Comparison of ENCODE assay signal across 31 cellular contexts in the genomic region with DNA sequence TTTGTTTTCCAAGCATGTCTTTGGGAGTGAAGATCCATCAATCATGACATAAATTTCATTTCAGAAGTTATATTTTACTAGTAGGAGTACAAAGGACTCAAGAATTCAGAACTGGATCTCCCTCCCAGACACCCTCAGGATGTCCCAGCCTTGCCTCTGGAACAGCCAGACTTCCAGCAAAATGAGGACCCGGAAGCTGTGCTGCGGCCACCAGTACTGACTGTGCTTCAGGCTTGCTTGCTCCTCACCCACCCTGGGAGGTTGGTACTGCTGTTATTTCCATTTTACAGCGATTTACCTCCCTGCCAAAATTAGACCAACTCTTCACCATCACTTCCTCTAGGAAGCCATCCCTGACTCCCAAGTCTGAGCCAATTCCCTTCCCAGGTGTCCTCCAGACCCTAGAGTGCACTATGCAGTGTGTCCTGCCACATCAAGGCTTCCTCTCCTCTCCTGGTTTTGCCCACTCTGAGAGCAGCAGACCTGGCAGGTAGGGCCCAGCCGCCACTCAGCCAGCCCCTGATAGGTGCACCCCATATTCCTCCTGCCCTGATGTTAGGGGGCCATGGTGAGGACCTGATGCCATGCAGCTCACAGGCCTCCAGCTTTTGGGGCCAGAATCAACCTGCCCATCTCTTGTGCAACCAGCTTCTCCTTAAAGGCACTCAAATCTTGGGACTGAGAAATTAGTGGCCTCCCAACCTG. TPM values are rescaled to one million over a fixed set of nuclear protein-coding genes. Genes with fewer than 3 reads are reported as not detected.
DNase-seq lines count a peak whose midpoint lies in the region; ATAC-seq, FAIRE-seq and TF ChIP-seq lines count a peak whose summit lies in the region.
"Had no signal": no experiment of that assay in that cellular context is flagged by ENCODE, and none has a peak within 500 bp of the region (broad histone marks: within the 10 kb centered on the region; RNA-seq: fewer than 3 reads in every experiment).

No MANE protein-coding gene starts in this region.

- TF ChIP-seq EP300 in suprapubic skin (IDR thresholded peaks at IDR 0.05), result no peak

- TF ChIP-seq CTCF in astrocyte (IDR thresholded peaks at IDR 0.05; ENCODE audit: insufficient read depth, low read depth, low read length), result no peak
- no peak for TF ChIP-seq CTCF in lower lobe of right lung (IDR thresholded peaks at IDR 0.05)
- no peak for TF ChIP-seq CTCF in suprapubic skin (IDR thresholded peaks at IDR 0.05)

- H4K20me1 ChIP-seq in astrocyte (ENCODE audit: insufficient read depth, low read length), result no peaks in the 10 kb centered on the region

- WGBS in suprapubic skin, result 95% methylated on average over 4 of the region's 4 CpGs

- no peaks in the 10 kb centered on the region for H3K9me3 Mint-ChIP-seq in astrocyte (ENCODE audit: unreplicated experiment)
- H3K9me3 Mint-ChIP-seq: activated naive CD8-positive, alpha-beta T cell treated with anti-CD3 and anti-CD28 coated beads, Interleukin-2, amount 50 U/mL, for 24 hours; CD8-positive, alpha-beta memory T cell; memory B cell; T-helper 1 cell treated with Interleukin-12 subunit alpha and Interleukin-12 subunit beta and Interleukin-4 antibody, amounts not matched to agents 30 μg/mL and 1 μg/mL, for 36 hours had no signal

- H3K4me3 ChIP-seq in astrocyte (ENCODE audit: insufficient read depth, low read depth, low read length), result no peak overlapping the region
- no peak overlapping the region for H3K4me3 ChIP-seq in lower lobe of right lung
- H3K4me3 ChIP-seq in suprapubic skin, result no peak overlapping the region
- H3K4me3 ChIP-seq: skin epidermis had no signal

- no peak for TF ChIP-seq POLR2A in suprapubic skin (IDR thresholded peaks at IDR 0.05)

- H3K9ac ChIP-seq in astrocyte (ENCODE audit: low read length), result peak overlapping the region; percentile 66

- no peak overlapping the region for H2AFZ ChIP-seq in astrocyte (ENCODE audit: low read depth, low read length)

- intact Hi-C loops in cardiac septum (cut with DNase I), result no loop called here
- intact Hi-C loops in Right ventricle myocardium inferior (cut with DNase I), result no loop called here
- intact Hi-C loops in lower lobe of right lung (cut with DNase I), result no loop called here

- peaks cover under 1% of the 10 kb centered on the region for H3K36me3 Mint-ChIP-seq in astrocyte (ENCODE audit: low read depth, unreplicated experiment)

- H3K27ac Mint-ChIP-seq in astrocyte (ENCODE audit: unreplicated experiment), result no peak overlapping the region
- H3K27ac Mint-ChIP-seq: activated naive CD8-positive, alpha-beta T cell treated with anti-CD3 and anti-CD28 coated beads, Interleukin-2, amount 50 U/mL, for 24 hours; CD8-positive, alpha-beta memory T cell; memory B cell; T-helper 1 cell treated with Interleukin-12 subunit alpha and Interleukin-12 subunit beta and Interleukin-4 antibody, amounts not matched to agents 30 μg/mL and 1 μg/mL, for 36 hours had no signal

- H3K9me3 ChIP-seq in astrocyte (ENCODE audit: insufficient read depth, low read depth, low read length) (no peaks in the 10 kb centered on the region), lower lobe of right lung (no peaks in the 10 kb centered on the region), suprapubic skin (no peaks in the 10 kb centered on the region)
- H3K9me3 ChIP-seq: BE2C, neutrophil had no signal

- H3K4me1 ChIP-seq in astrocyte (ENCODE audit: insufficient read depth, low read length) (peaks cover 25% of the 10 kb centered on the region), lower lobe of right lung (peaks cover 16% of the 10 kb centered on the region), suprapubic skin (peaks cover 18% of the 10 kb centered on the region)
- H3K4me1 ChIP-seq: BE2C had no signal

- no peak overlapping the region for H3K4me3 Mint-ChIP-seq in astrocyte (ENCODE audit: unreplicated experiment)
- H3K4me3 Mint-ChIP-seq: activated naive CD8-positive, alpha-beta T cell treated with anti-CD3 and anti-CD28 coated beads, Interleukin-2, amount 50 U/mL, for 24 hours; CD8-positive, alpha-beta memory T cell; memory B cell; T-helper 1 cell treated with Interleukin-12 subunit alpha and Interleukin-12 subunit beta and Interleukin-4 antibody, amounts not matched to agents 30 μg/mL and 1 μg/mL, for 36 hours had no signal

- ATAC-seq in Right ventricle myocardium inferior, result no peak
- no peak for ATAC-seq in lower lobe of right lung
- ATAC-seq: activated naive CD8-positive, alpha-beta T cell treated with anti-CD3 and anti-CD28 coated beads, Interleukin-2, amount 50 U/mL, for 24 hours had no signal

- peak overlapping the region; percentile 24 for H3K4me2 ChIP-seq in astrocyte (ENCODE audit: low read length)

- peaks cover 49% of the 10 kb centered on the region for H3K27me3 Mint-ChIP-seq in astrocyte (ENCODE audit: low read depth, unreplicated experiment)

- H3K27me3 ChIP-seq in astrocyte (ENCODE audit: insufficient read depth, low read length) (no peaks in the 10 kb centered on the region), lower lobe of right lung (ENCODE audit: low read depth) (no peaks in the 10 kb centered on the region), suprapubic skin (no peaks in the 10 kb centered on the region)
- H3K27me3 ChIP-seq: BE2C, neutrophil had no signal

- H3K4me1 Mint-ChIP-seq in astrocyte (ENCODE audit: low read depth, unreplicated experiment), result peaks cover 1% of the 10 kb centered on the region

- H3K79me2 ChIP-seq in astrocyte (ENCODE audit: insufficient read depth, low read length), result no peaks in the 10 kb centered on the region

- FAIRE-seq in astrocyte (lab: Jason Lieb, UNC), result no peak
- FAIRE-seq: H1 had no signal

- H3K27ac ChIP-seq in astrocyte (ENCODE audit: low read depth, low read length) (peak overlapping the region; percentile 83), lower lobe of right lung (no peak overlapping the region), suprapubic skin (no peak overlapping the region)
- H3K27ac ChIP-seq: brain microvascular endothelial cell, epithelial cell of prostate, neutrophil had no signal

- peak; percentile 44 for DNase-seq in cardiac septum (ENCODE audit: low spot score)
- DNase-seq in Right ventricle myocardium inferior (ENCODE audit: missing footprints), result no peak
- no peak for DNase-seq in astrocyte (ENCODE audit: low read depth)
- DNase-seq in lower lobe of right lung, result peak; percentile 14
- peak; percentile 38 to 76 for DNase-seq in suprapubic skin (ENCODE audit: low spot score in 2 of 2)
- no peak for DNase-seq in activated CD4-positive, CD25-positive, alpha-beta regulatory T cell treated with anti-CD3 and anti-CD28 coated beads, Interleukin-2, amount 50 U/mL, for 72 hours
- no peak for DNase-seq in T1000 (lab: John Stamatoyannopoulos, UW)
- DNase-seq in NCI-H1694 treated with DMSO at 0.1 percent for 48 hours (lab: John Stamatoyannopoulos, UW), result no peak
- DNase-seq: activated CD4-positive, alpha-beta T cell treated with anti-CD3 and anti-CD28 coated beads for 1 hour; activated gamma-delta T cell; activated naive CD8-positive, alpha-beta T cell treated with anti-CD3 and anti-CD28 coated beads, Interleukin-2, amount 50 U/mL, for 24 hours; activated T-cell treated with anti-CD3 and anti-CD28 coated beads for 4 hours; BE2C; brain microvascular endothelial cell; effector CD8-positive, alpha-beta T cell; KBM-7; NCI-H1105; NCI-H2029; NCI-H526; NK-92 treated with Interleukin-12 subunit alpha and Interleukin-12 subunit beta, amount 100 ng/mL, for 24 hours; stimulated activated CD4-positive, alpha-beta T cell treated with anti-CD3 and anti-CD28 coated beads, Interleukin-2, amount 100 ng/mL, for 24 hours had no signal

- no peaks in the 10 kb centered on the region for H3K36me3 ChIP-seq in astrocyte (ENCODE audit: insufficient read depth, low read length)
- no peaks in the 10 kb centered on the region for H3K36me3 ChIP-seq in lower lobe of right lung
- H3K36me3 ChIP-seq in suprapubic skin, result no peaks in the 10 kb centered on the region
- H3K36me3 ChIP-seq: BE2C, brain microvascular endothelial cell, neutrophil had no signal

RNA-seq across cellular contexts. Expression of gene WNT7B, which starts 47.3 kb away (rescaled TPM):
- total RNA-seq in cardiac septum (not detected), Right ventricle myocardium inferior (not detected), astrocyte (1.6 and 1.7 TPM in 2 replicates), lower lobe of right lung (6.3 TPM), suprapubic skin (10 to 100 TPM; 18.7 to 54.4 (median 44.1) TPM)
- total RNA-seq: CD8-positive, alpha-beta memory T cell; myocyte; pulmonary artery endothelial cell; SK-MEL-5 had no signal

Comparison
In these comparisons a context has a peak if more than half of its experiments do, and no peak if none do; other contexts are left out.
1. DNase-seq: peak in cardiac septum (single experiment), lower lobe of right lung (single experiment) and suprapubic skin (2 of 2); none in Right ventricle myocardium inferior (single experiment), astrocyte (single experiment), activated CD4-positive, CD25-positive, alpha-beta regulatory T cell treated with anti-CD3 and anti-CD28 coated beads, Interleukin-2, amount 50 U/mL, for 72 hours (single experiment), T1000 (single experiment) and NCI-H1694 treated with DMSO at 0.1 percent for 48 hours (single experiment).